In genomic region chr9:13295556-13295955, GRCh38 we compare ENCODE assay signal across 19 cellular contexts. TPM values are rescaled to one million over a fixed set of nuclear protein-coding genes. Genes with fewer than 3 reads are reported as not detected.
"Had no signal": no experiment of that assay in that cellular context is flagged by ENCODE, and none has a peak within 500 bp of the region (broad histone marks: within the 10 kb centered on the region; RNA-seq: fewer than 3 reads in every experiment).

No MANE protein-coding gene starts in this region.

- H3K27me3 Mint-ChIP-seq: activated CD8-positive, alpha-beta T cell treated with anti-CD3 and anti-CD28 coated beads for 36 hours; central memory CD8-positive, alpha-beta T cell; stimulated activated naive CD8-positive, alpha-beta T cell treated with anti-CD3 and anti-CD28 coated beads, Interleukin-15, Interleukin-2, amounts not matched to agents 100 ng/mL and 50 ng/mL, for 24 hours; T-helper 17 cell had no signal

- H3K4me3 ChIP-seq: gastrocnemius medialis, hepatocyte, ovary, sigmoid colon, spleen, suprapubic skin had no signal

- H3K27ac Mint-ChIP-seq: activated CD8-positive, alpha-beta T cell treated with anti-CD3 and anti-CD28 coated beads for 36 hours; mesothelial cell of epicardium; stimulated activated naive CD8-positive, alpha-beta T cell treated with anti-CD3 and anti-CD28 coated beads, Interleukin-15, Interleukin-2, amounts not matched to agents 100 ng/mL and 50 ng/mL, for 24 hours; T-helper 17 cell; WTC11 had no signal

- DNase-seq: activated CD4-positive, alpha-beta T cell treated with anti-CD3 and anti-CD28 coated beads for 48 hours; activated CD8-positive, alpha-beta T cell treated with anti-CD3 and anti-CD28 coated beads for 36 hours; activated effector memory CD4-positive, alpha-beta T cell treated with Interleukin-2 at 50 U/mL for 16 hours; activated naive CD4-positive, alpha-beta T cell treated with anti-CD3 and anti-CD28 coated beads, Interleukin-2, amount 50 U/mL, for 16 hours; activated T-cell treated with anti-CD3 and anti-CD28 coated beads, Interleukin-2, amount 50 U/mL, for 4 hours; cortex of kidney; effector CD4-positive, alpha-beta T cell; gastrocnemius medialis; ovary; sigmoid colon; spleen; T-helper 17 cell; trophoblast cell had no signal

- H2AFZ ChIP-seq: hepatocyte had no signal

- H3K4me3 Mint-ChIP-seq: activated CD8-positive, alpha-beta T cell treated with anti-CD3 and anti-CD28 coated beads for 36 hours; activated T-cell treated with anti-CD3 and anti-CD28 coated beads, Interleukin-2, amount 50 U/mL, for 4 hours; central memory CD8-positive, alpha-beta T cell; mesothelial cell of epicardium; stimulated activated naive CD8-positive, alpha-beta T cell treated with anti-CD3 and anti-CD28 coated beads, Interleukin-15, Interleukin-2, amounts not matched to agents 100 ng/mL and 50 ng/mL, for 24 hours; T-helper 17 cell; WTC11 had no signal

- H3K9me3 ChIP-seq: gastrocnemius medialis, ovary, sigmoid colon, suprapubic skin had no signal

- H3K27ac ChIP-seq: gastrocnemius medialis, hepatocyte, ovary, sigmoid colon, spleen, suprapubic skin had no signal

- H3K27me3 ChIP-seq: gastrocnemius medialis, hepatocyte, ovary, sigmoid colon, spleen, suprapubic skin had no signal

- H3K4me1 Mint-ChIP-seq: central memory CD8-positive, alpha-beta T cell; mesothelial cell of epicardium; T-helper 17 cell; WTC11 had no signal

- H3K79me2 ChIP-seq: hepatocyte had no signal

- ATAC-seq: activated CD8-positive, alpha-beta T cell treated with anti-CD3 and anti-CD28 coated beads for 36 hours; activated T-cell treated with anti-CD3 and anti-CD28 coated beads, Interleukin-2, amount 50 U/mL, for 4 hours; gastrocnemius medialis; T-helper 17 cell; WTC11 had no signal

- H3K36me3 ChIP-seq: gastrocnemius medialis, ovary, sigmoid colon, spleen, suprapubic skin had no signal

- H3K4me1 ChIP-seq: gastrocnemius medialis, sigmoid colon, spleen, suprapubic skin had no signal

- H3K4me2 ChIP-seq: hepatocyte had no signal

RNA-seq across cellular contexts. Expression of gene MPDZ, which starts 16.1 kb away (rescaled TPM):
- total RNA-seq: activated CD8-positive, alpha-beta T cell treated with anti-CD3 and anti-CD28 coated beads for 36 hours had no signal
